In genomic region chr2:100009743-100010142, GRCh38 we compare ENCODE assay signal across 2 cellular contexts.
TF ChIP-seq lines count a peak whose summit lies in the region.

No MANE protein-coding gene starts in this region.

TF ChIP-seq in IMR-90, 13 proteins besides CTCF, POLR2A, EP300 and RAD21:
- TF ChIP-seq BHLHE40 (IDR thresholded peaks at IDR 0.05; ENCODE audit: low read depth, low read length) (no peak), SMC3 (IDR thresholded peaks at IDR 0.05; ENCODE audit: low read depth, low read length) (no peak), MXI1 (IDR thresholded peaks at IDR 0.05; ENCODE audit: borderline replicate concordance, low read depth, low read length) (no peak), CEBPB (IDR thresholded peaks at IDR 0.05; ENCODE audit: low read depth, low read length) (no peak), NFE2L2 (IDR thresholded peaks at IDR 0.05; ENCODE audit: low read depth, low read length) (no peak), MAZ (IDR thresholded peaks at IDR 0.05; ENCODE audit: borderline replicate concordance, low read depth, low read length) (no peak)

TF ChIP-seq in H1, 55 proteins besides CTCF, POLR2A, EP300 and RAD21:
- TF ChIP-seq SIX5 (IDR thresholded peaks at IDR 0.05; ENCODE audit: low read depth, low read length) (no peak), POLR2AphosphoS5 (IDR thresholded peaks at IDR 0.05; ENCODE audit: low read depth, low read length) (no peak), YY1 (IDR thresholded peaks at IDR 0.05; ENCODE audit: low read depth, low read length) (no peak), SAP30 (IDR thresholded peaks at IDR 0.05; ENCODE audit: insufficient read depth, insufficient replicate concordance, low read length) (no peak), SRF (IDR thresholded peaks at IDR 0.05; ENCODE audit: low read depth, low read length) (no peak), GTF2F1 (IDR thresholded peaks at IDR 0.05; ENCODE audit: borderline replicate concordance, low read depth, low read length) (no peak)
